Comparison of ENCODE assay signal across 23 cellular contexts in genomic region chr12:38783304-38783703, GRCh38.
DNase-seq lines count a peak whose midpoint lies in the region; ATAC-seq lines count a peak whose summit lies in the region.
"Had no signal": no experiment of that assay in that cellular context is flagged by ENCODE, and none has a peak within 500 bp of the region (broad histone marks: within the 10 kb centered on the region; RNA-seq: fewer than 3 reads in every experiment).

No MANE protein-coding gene starts in this region.

- H3K27ac Mint-ChIP-seq in natural killer cell treated with Interleukin-12 subunit alpha and Interleukin-12 subunit beta and Interleukin-15 and Interleukin-18, amount 100 ng/mL, for 72 hours: no peak overlapping the region
- H3K27ac Mint-ChIP-seq: CD4-positive, alpha-beta T cell had no signal

- H3K36me3 Mint-ChIP-seq in natural killer cell treated with Interleukin-12 subunit alpha and Interleukin-12 subunit beta and Interleukin-15 and Interleukin-18, amount 100 ng/mL, for 72 hours: peaks cover 41% of the 10 kb centered on the region

- no peak for DNase-seq in natural killer cell treated with Interleukin-12 subunit alpha and Interleukin-12 subunit beta and Interleukin-15 and Interleukin-18, amount 100 ng/mL, for 72 hours (ENCODE audit: low spot score)
- DNase-seq in UCSD-AML1 (lab: John Stamatoyannopoulos, UW; ENCODE audit: unreplicated experiment) (no peak), NCI-H1694 treated with DMSO at 0.1 percent for 48 hours (lab: John Stamatoyannopoulos, UW) (no peak)
- DNase-seq: ACHN; Caco-2; CD4-positive, alpha-beta T cell; DMS 273 treated with DMSO at 0.1 percent for 48 hours; DND-41; IMR-90; NCI-H1092 treated with DMSO at 0.1 percent for 48 hours; NCI-H146; NCI-H2081; NCI-H2171; NCI-H345; NCI-H524; NCI-H774; Peyer's patch; T-helper 1 cell had no signal

- peaks cover 25% of the 10 kb centered on the region for H3K9me3 Mint-ChIP-seq in natural killer cell treated with Interleukin-12 subunit alpha and Interleukin-12 subunit beta and Interleukin-15 and Interleukin-18, amount 100 ng/mL, for 72 hours

- peaks cover 3 to 5% of the 10 kb centered on the region in 2 donors for H3K4me1 Mint-ChIP-seq in natural killer cell treated with Interleukin-12 subunit alpha and Interleukin-12 subunit beta and Interleukin-15 and Interleukin-18, amount 100 ng/mL, for 72 hours (ENCODE audit: low read depth in 2 of 2)

- H3K27me3 Mint-ChIP-seq in natural killer cell treated with Interleukin-12 subunit alpha and Interleukin-12 subunit beta and Interleukin-15 and Interleukin-18, amount 100 ng/mL, for 72 hours: no peaks in the 10 kb centered on the region
- H3K27me3 Mint-ChIP-seq: CD4-positive, alpha-beta T cell had no signal

- ATAC-seq in GM18867 (IDR thresholded peaks at IDR 0.05; ENCODE audit: unreplicated experiment) (peak; percentile 55), GM19324 (IDR thresholded peaks at IDR 0.05; ENCODE audit: low FRiP score, unreplicated experiment) (peak; percentile 72), HG03342 (IDR thresholded peaks at IDR 0.05; ENCODE audit: unreplicated experiment) (peak; percentile 42), GM21528 (IDR thresholded peaks at IDR 0.05; ENCODE audit: low FRiP score, unreplicated experiment) (no peak)
- no peak for ATAC-seq in natural killer cell treated with Interleukin-12 subunit alpha and Interleukin-12 subunit beta and Interleukin-15 and Interleukin-18, amount 100 ng/mL, for 72 hours
- ATAC-seq: SK-N-SH treated with all-trans-retinoic acid at 6 μM for 48 hours had no signal

- H3K4me3 Mint-ChIP-seq in natural killer cell treated with Interleukin-12 subunit alpha and Interleukin-12 subunit beta and Interleukin-15 and Interleukin-18, amount 100 ng/mL, for 72 hours: no peak overlapping the region
- H3K4me3 Mint-ChIP-seq: CD4-positive, alpha-beta T cell had no signal

Comparison
In these comparisons a context has a peak if more than half of its experiments do, and no peak if none do; other contexts are left out.
1. ATAC-seq: peak in GM18867 (single experiment), GM19324 (single experiment) and HG03342 (single experiment); none in natural killer cell treated with Interleukin-12 subunit alpha and Interleukin-12 subunit beta and Interleukin-15 and Interleukin-18, amount 100 ng/mL, for 72 hours (0 of 2) and GM21528 (single experiment).